Comparison of ENCODE assay signal across 21 cellular contexts in genomic region chr5:157668356-157668755, GRCh38. TPM values are rescaled to one million over a fixed set of nuclear protein-coding genes. Genes with fewer than 3 reads are reported as not detected.
"Had no signal": no experiment of that assay in that cellular context is flagged by ENCODE, and none has a peak within 500 bp of the region (broad histone marks: within the 10 kb centered on the region; RNA-seq: fewer than 3 reads in every experiment).

No MANE protein-coding gene starts in this region.

- H3K4me3 Mint-ChIP-seq: memory B cell; natural killer cell treated with Interleukin-12 subunit alpha and Interleukin-12 subunit beta and Interleukin-15 and Interleukin-18, amount 100 ng/mL, for 72 hours; neural progenitor cell; stimulated activated naive CD8-positive, alpha-beta T cell treated with anti-CD3 and anti-CD28 coated beads, Interleukin-15, Interleukin-2, amounts not matched to agents 100 ng/mL and 50 ng/mL, for 24 hours had no signal

- H3K27me3 ChIP-seq: colonic mucosa, neural progenitor cell, pancreas, uterus had no signal

- H3K4me1 ChIP-seq: neural progenitor cell, pancreas, uterus had no signal

- H3K4me3 ChIP-seq: colonic mucosa, heart left ventricle, left ventricle myocardium inferior, lower lobe of right lung, neural progenitor cell, pancreas, tibial artery, upper lobe of left lung, uterus had no signal

- DNase-seq: lower lobe of right lung, midbrain, tibial artery, uterus had no signal

- H3K9me3 ChIP-seq: colonic mucosa, heart left ventricle, left ventricle myocardium inferior, lower lobe of right lung, pancreas, tibial artery, upper lobe of left lung, uterus had no signal

- H3K27ac ChIP-seq: heart left ventricle, left ventricle myocardium inferior, lower lobe of right lung, neural progenitor cell, pancreas, tibial artery, upper lobe of left lung, uterus had no signal

- H3K27me3 Mint-ChIP-seq: memory B cell had no signal

- H3K27ac Mint-ChIP-seq: natural killer cell treated with Interleukin-12 subunit alpha and Interleukin-12 subunit beta and Interleukin-15 and Interleukin-18, amount 100 ng/mL, for 72 hours; neural progenitor cell; progenitor cell of endocrine pancreas had no signal

- H3K36me3 ChIP-seq: colonic mucosa, heart left ventricle, left ventricle myocardium inferior, lower lobe of right lung, neural progenitor cell, pancreas, tibial artery, upper lobe of left lung, uterus had no signal

- H3K9ac ChIP-seq: neural progenitor cell had no signal

- H3K4me2 ChIP-seq: neural progenitor cell had no signal

- H3K9me3 Mint-ChIP-seq: stimulated activated naive CD8-positive, alpha-beta T cell treated with anti-CD3 and anti-CD28 coated beads, Interleukin-15, Interleukin-2, amounts not matched to agents 100 ng/mL and 50 ng/mL, for 24 hours had no signal

- H3K36me3 Mint-ChIP-seq: memory B cell had no signal

RNA-seq across cellular contexts. Expression of gene C5orf52, which starts 3.0 kb away (rescaled TPM):
- total RNA-seq: dermis blood vessel endothelial cell; endothelial cell of umbilical vein; frontal cortex; glomerular endothelial cell; heart left ventricle; left ventricle myocardium inferior; lower lobe of right lung; natural killer cell treated with Interleukin-12 subunit alpha and Interleukin-12 subunit beta and Interleukin-15 and Interleukin-18, amount 100 ng/mL, for 72 hours; pancreas; progenitor cell of endocrine pancreas; right cardiac atrium; temporal lobe; upper lobe of left lung; uterus had no signal
- polyA plus RNA-seq: endothelial cell of umbilical vein, heart left ventricle, keratinocyte, pancreas, right cardiac atrium had no signal

RNA-seq across cellular contexts. Expression of gene SOX30, which starts 16.1 kb away (rescaled TPM):
- total RNA-seq: endothelial cell of umbilical vein; glomerular endothelial cell; lower lobe of right lung; natural killer cell treated with Interleukin-12 subunit alpha and Interleukin-12 subunit beta and Interleukin-15 and Interleukin-18, amount 100 ng/mL, for 72 hours; pancreas; progenitor cell of endocrine pancreas; temporal lobe; uterus had no signal
- polyA plus RNA-seq: endothelial cell of umbilical vein had no signal
